Comparison of ENCODE assay signal across 18 cellular contexts in genomic region chr3:34569437-34569836, GRCh38.
DNase-seq lines count a peak whose midpoint lies in the region; ATAC-seq, FAIRE-seq and TF ChIP-seq lines count a peak whose summit lies in the region.
"Had no signal": no experiment of that assay in that cellular context is flagged by ENCODE, and none has a peak within 500 bp of the region (broad histone marks: within the 10 kb centered on the region; RNA-seq: fewer than 3 reads in every experiment).

No MANE protein-coding gene starts in this region.

- H2BK20ac ChIP-seq in H1 (ENCODE audit: low read length): no peak overlapping the region

- no peak for TF ChIP-seq POLR2A in H1 (IDR thresholded peaks at IDR 0.05; ENCODE audit: control extremely low read depth in 1 of 2, low read depth in 2 of 2, low read length in 2 of 2)

- H2BK12ac ChIP-seq in H1 (ENCODE audit: low read depth, low read length): no peak overlapping the region

- H3K4me3 Mint-ChIP-seq in GM23338: no peak overlapping the region
- H3K4me3 Mint-ChIP-seq in stimulated activated naive CD8-positive, alpha-beta T cell treated with anti-CD3 and anti-CD28 coated beads, Interleukin-15, amount 100 ng/mL, for 72 hours: no peak overlapping the region
- H3K4me3 Mint-ChIP-seq: B cell; CD8-positive, alpha-beta T cell had no signal

- H3K23me2 ChIP-seq in H1 (ENCODE audit: low read depth, low read length): no peaks in the 10 kb centered on the region

- FAIRE-seq in H1 (lab: Jason Lieb, UNC): no peak
- FAIRE-seq: G401.6, GM12891, GM19239, H54 had no signal

- H3K18ac ChIP-seq in H1 (ENCODE audit: extremely low read depth, low read length): no peak overlapping the region

- H3K4me2 ChIP-seq in DND-41 (ENCODE audit: insufficient read depth, low read length) (no peak overlapping the region), GM23338 (no peak overlapping the region), H1 (ENCODE audit: insufficient read depth in 1 of 2, low read depth in 2 of 2, low read length in 2 of 2) (no peak overlapping the region)
- H3K4me2 ChIP-seq: BLaER1 treated with 17β-estradiol and CSF1 and Interleukin-3, amounts not matched to agents 10 nM and 100 nM had no signal

- H4K8ac ChIP-seq in H1 (ENCODE audit: extremely low read depth, insufficient read depth, low read length): no peak overlapping the region

- peaks cover 2% of the 10 kb centered on the region for H3K27me3 Mint-ChIP-seq in GM23338 (ENCODE audit: insufficient read depth, low read depth, poor library complexity)
- H3K27me3 Mint-ChIP-seq in stimulated activated naive CD8-positive, alpha-beta T cell treated with anti-CD3 and anti-CD28 coated beads, Interleukin-15, amount 100 ng/mL, for 72 hours: no peaks in the 10 kb centered on the region
- H3K27me3 Mint-ChIP-seq: B cell had no signal

- H3K27ac ChIP-seq in DND-41 (ENCODE audit: low read length) (no peak overlapping the region), GM23338 (ENCODE audit: low read depth) (no peak overlapping the region), H1 (ENCODE audit: low read depth, low read length) (no peak overlapping the region), mesodermal cell (ENCODE audit: low read depth, low read length, severe bottlenecking) (peak overlapping the region; percentile 61)
- H3K27ac ChIP-seq: BLaER1 treated with 17β-estradiol and CSF1 and Interleukin-3, amounts not matched to agents 10 nM and 100 nM had no signal

- no peaks in the 10 kb centered on the region for H4K20me1 ChIP-seq in DND-41 (ENCODE audit: insufficient read depth, low read length)
- no peaks in the 10 kb centered on the region for H4K20me1 ChIP-seq in GM23338 (replicated peaks; ENCODE audit: insufficient read depth)
- no peaks in the 10 kb centered on the region for H4K20me1 ChIP-seq in H1 (replicated peaks in 1 of 2; ENCODE audit: control insufficient read depth in 1 of 2, insufficient read depth in 2 of 2, low read length in 2 of 2)
- H4K20me1 ChIP-seq: BLaER1 treated with 17β-estradiol and CSF1 and Interleukin-3, amounts not matched to agents 10 nM and 100 nM had no signal

- H4K91ac ChIP-seq in H1 (replicated peaks; ENCODE audit: insufficient read length, low read length): no peak overlapping the region

- H3K4me1 ChIP-seq in DND-41 (ENCODE audit: insufficient read depth, low read length) (no peaks in the 10 kb centered on the region), GM23338 (ENCODE audit: insufficient read depth) (peaks cover 8% of the 10 kb centered on the region; the same call in 1 of the 2 replicates), H1 (replicated peaks in 1 of 4; ENCODE audit: control insufficient read depth in 3 of 4, insufficient read depth in 4 of 4, low read length in 3 of 4) (no peaks in the 10 kb centered on the region), mesodermal cell (ENCODE audit: control insufficient read depth, insufficient read depth, low read length, poor library complexity, severe bottlenecking) (peaks cover 14% of the 10 kb centered on the region)
- H3K4me1 ChIP-seq: BLaER1 treated with 17β-estradiol and CSF1 and Interleukin-3, amounts not matched to agents 10 nM and 100 nM had no signal

- peaks cover 8% of the 10 kb centered on the region; the same call in 1 of the 3 replicates for H3K9me3 Mint-ChIP-seq in GM23338
- H3K9me3 Mint-ChIP-seq in stimulated activated naive CD8-positive, alpha-beta T cell treated with anti-CD3 and anti-CD28 coated beads, Interleukin-15, amount 100 ng/mL, for 72 hours: peaks cover 4 to 5% of the 10 kb centered on the region in 2 donors

- POLR2A ChIA-PET in H1 (lab: Charles Lee; ENCODE audit: partially characterized antibody): no interaction called here

- no peak overlapping the region for H3K23ac ChIP-seq in H1 (ENCODE audit: insufficient read length)

- CTCF ChIA-PET in H1 (lab: Charles Lee; ENCODE audit: partially characterized antibody): no interaction called here

- H3K79me2 ChIP-seq in DND-41 (ENCODE audit: insufficient read depth, low read length) (no peaks in the 10 kb centered on the region), GM23338 (replicated peaks; ENCODE audit: insufficient read depth) (no peaks in the 10 kb centered on the region), H1 (ENCODE audit: control insufficient read depth in 1 of 2, insufficient read depth in 2 of 2, low read length in 2 of 2) (no peaks in the 10 kb centered on the region)

- H3K9me2 ChIP-seq in GM23338 (ENCODE audit: insufficient read depth): no peaks in the 10 kb centered on the region

- no peak for TF ChIP-seq CTCF in DND-41 (IDR thresholded peaks at IDR 0.05; ENCODE audit: borderline replicate concordance, extremely low read depth, low read length, poor library complexity, severe bottlenecking)
- TF ChIP-seq CTCF in GM23338 (conservative IDR thresholded peaks at IDR 0.05; ENCODE audit: low read depth in 2 of 2): no peak
- TF ChIP-seq CTCF in H1 (IDR thresholded peaks at IDR 0.05; ENCODE audit: control extremely low read depth in 1 of 3, insufficient read depth in 1 of 3, low read depth in 1 of 3, low read length in 3 of 3): no peak

- peaks cover 4% of the 10 kb centered on the region; the same call in 2 of the 3 replicates for H3K36me3 Mint-ChIP-seq in GM23338 (ENCODE audit: low read depth)
- H3K36me3 Mint-ChIP-seq: CD8-positive, alpha-beta T cell had no signal

- H4K5ac ChIP-seq in H1 (ENCODE audit: insufficient read length, low read depth, low read length): no peak overlapping the region

- H3K14ac ChIP-seq in H1 (ENCODE audit: insufficient read length): no peak overlapping the region

- DNase-seq in DND-41 (no peak), GM23338 (ENCODE audit: low spot score) (no peak), H1 (ENCODE audit: low read depth in 1 of 2, low spot score in 2 of 2) (no peak), NCI-H748 treated with DMSO at 0.1 percent for 48 hours (lab: John Stamatoyannopoulos, UW) (no peak), GM19240 (ENCODE audit: insufficient read length, low spot score) (no peak)
- DNase-seq in stimulated activated naive CD8-positive, alpha-beta T cell treated with anti-CD3 and anti-CD28 coated beads, Interleukin-15, amount 100 ng/mL, for 72 hours: no peak
- DNase-seq: Calu3; CD8-positive, alpha-beta T cell; DMS79 treated with DMSO at 0.1 percent for 48 hours; EL; HCEC 1CT had no signal

- TF ChIP-seq EP300 in H1 (IDR thresholded peaks at IDR 0.05; ENCODE audit: borderline replicate concordance in 1 of 2, low read depth in 2 of 2, low read length in 2 of 2): no peak

- no peaks in the 10 kb centered on the region for H3K27me3 ChIP-seq in DND-41 (ENCODE audit: insufficient read depth, low read length, poor library complexity)
- no peaks in the 10 kb centered on the region for H3K27me3 ChIP-seq in GM23338 (ENCODE audit: insufficient read depth)
- no peaks in the 10 kb centered on the region for H3K27me3 ChIP-seq in H1 (replicated peaks in 1 of 4; ENCODE audit: control insufficient read depth in 3 of 4, extremely low read depth in 1 of 4, insufficient read depth in 3 of 4, low read length in 3 of 4)
- H3K27me3 ChIP-seq: BLaER1 treated with 17β-estradiol and CSF1 and Interleukin-3, amounts not matched to agents 10 nM and 100 nM had no signal

- no peak overlapping the region for H2BK5ac ChIP-seq in H1 (ENCODE audit: low read depth, low read length)

- no peak overlapping the region for H3K27ac Mint-ChIP-seq in GM23338
- peak overlapping the region in 1 of 2 donors; percentile 11 for H3K27ac Mint-ChIP-seq in stimulated activated naive CD8-positive, alpha-beta T cell treated with anti-CD3 and anti-CD28 coated beads, Interleukin-15, amount 100 ng/mL, for 72 hours
- H3K27ac Mint-ChIP-seq: B cell; CD8-positive, alpha-beta T cell had no signal

- H3K4me1 Mint-ChIP-seq in GM23338: peaks cover 14% of the 10 kb centered on the region
- no peaks in the 10 kb centered on the region for H3K4me1 Mint-ChIP-seq in stimulated activated naive CD8-positive, alpha-beta T cell treated with anti-CD3 and anti-CD28 coated beads, Interleukin-15, amount 100 ng/mL, for 72 hours
- H3K4me1 Mint-ChIP-seq: B cell had no signal

- no peak overlapping the region for H2BK15ac ChIP-seq in H1 (ENCODE audit: low read length)

- no peak overlapping the region for H3K4ac ChIP-seq in H1 (replicated peaks; ENCODE audit: insufficient read length, low read depth, low read length)

- H2BK120ac ChIP-seq in H1 (replicated peaks; ENCODE audit: low read depth, low read length): no peak overlapping the region

- no peaks in the 10 kb centered on the region for H3F3A ChIP-seq in GM23338 (replicated peaks; ENCODE audit: low read depth)

- H3K9me3 ChIP-seq in DND-41 (ENCODE audit: insufficient read depth, low read length, severe bottlenecking): no peaks in the 10 kb centered on the region
- no peaks in the 10 kb centered on the region for H3K9me3 ChIP-seq in H1 (ENCODE audit: insufficient read depth in 2 of 2, low read depth in 1 of 2, low read length in 1 of 2)
- no peaks in the 10 kb centered on the region for H3K9me3 ChIP-seq in mesodermal cell (ENCODE audit: control insufficient read depth, low read length)

- no peaks in the 10 kb centered on the region for H3K79me1 ChIP-seq in H1 (ENCODE audit: low read depth, low read length)

- 90% methylated on average over 1 of the region's 1 CpG; no CpG with 5 or more reads in 1 of the 2 experiments for WGBS in H1 (ENCODE audit: extremely low coverage in 1 of 2, insufficient coverage in 1 of 2, insufficient read length in 1 of 2, insufficient replicate concordance in 2 of 2, low coverage in 1 of 2, low lambda C conversion rate in 2 of 2, missing lambda C conversion rate in 1 of 2), 2 experiments
- no CpG with 5 or more reads among the region's 1 CpG for WGBS in mesodermal cell (ENCODE audit: insufficient coverage in 2 of 2), 2 experiments

- 0 out of 2 replicates have a peak overlapping the region, but pooled peaks have one; percentile 36 for H2AFZ ChIP-seq in DND-41 (ENCODE audit: low read depth, low read length)
- H2AFZ ChIP-seq in GM23338: peak overlapping the region; percentile 29; the same call in 1 of the 2 replicates
- H2AFZ ChIP-seq in H1 (ENCODE audit: low read length): peak overlapping the region; percentile 16; the same call in 1 of the 2 replicates

- ATAC-seq in DND-41 (ENCODE audit: insufficient read depth, low read depth): no peak
- ATAC-seq in GM23338: no peak
- no peak for ATAC-seq in stimulated activated naive CD8-positive, alpha-beta T cell treated with anti-CD3 and anti-CD28 coated beads, Interleukin-15, amount 100 ng/mL, for 72 hours
- ATAC-seq: CD8-positive, alpha-beta T cell had no signal

- H3K56ac ChIP-seq in H1 (replicated peaks; ENCODE audit: insufficient read length, low read depth, low read length): no peak overlapping the region

- H3K9ac ChIP-seq in DND-41 (ENCODE audit: low read depth, low read length) (no peak overlapping the region), H1 (replicated peaks in 1 of 4; ENCODE audit: extremely low read depth in 1 of 4, low read depth in 3 of 4, low read length in 3 of 4) (no peak overlapping the region)
- H3K9ac ChIP-seq: BLaER1 treated with 17β-estradiol and CSF1 and Interleukin-3, amounts not matched to agents 10 nM and 100 nM had no signal

- H3K4me3 ChIP-seq in DND-41 (ENCODE audit: low read depth in 1 of 2, low read length in 2 of 2) (no peak overlapping the region), GM23338 (no peak overlapping the region), H1 (ENCODE audit: extremely low read depth in 1 of 4, insufficient read depth in 2 of 4, low read depth in 3 of 4, low read length in 4 of 4) (no peak overlapping the region), mesodermal cell (ENCODE audit: extremely low read depth, insufficient read depth, low read length, poor library complexity, severe bottlenecking) (no peak overlapping the region)
- H3K4me3 ChIP-seq: BLaER1 treated with 17β-estradiol and CSF1 and Interleukin-3, amounts not matched to agents 10 nM and 100 nM had no signal

- no peak overlapping the region for H2AK5ac ChIP-seq in H1 (ENCODE audit: low read depth, low read length)

- H3K36me3 ChIP-seq in DND-41 (ENCODE audit: insufficient read depth, low read length): no peaks in the 10 kb centered on the region
- H3K36me3 ChIP-seq in GM23338 (ENCODE audit: insufficient read depth): no peaks in the 10 kb centered on the region
- H3K36me3 ChIP-seq in H1 (ENCODE audit: control insufficient read depth in 2 of 4, insufficient read depth in 4 of 4, low read length in 3 of 4): no peaks in the 10 kb centered on the region
- H3K36me3 ChIP-seq in mesodermal cell (ENCODE audit: control insufficient read depth, insufficient read depth, low read length): no peaks in the 10 kb centered on the region
- H3K36me3 ChIP-seq: BLaER1 treated with 17β-estradiol and CSF1 and Interleukin-3, amounts not matched to agents 10 nM and 100 nM had no signal

- no peak for TF ChIP-seq RAD21 in H1 (IDR thresholded peaks at IDR 0.05 in 1 of 2, conservative IDR thresholded peaks at IDR 0.05 in 1 of 2; ENCODE audit: low read depth in 2 of 2, low read length in 2 of 2)
